9 cellular contexts compared by ENCODE assay signal in the genomic region with DNA sequence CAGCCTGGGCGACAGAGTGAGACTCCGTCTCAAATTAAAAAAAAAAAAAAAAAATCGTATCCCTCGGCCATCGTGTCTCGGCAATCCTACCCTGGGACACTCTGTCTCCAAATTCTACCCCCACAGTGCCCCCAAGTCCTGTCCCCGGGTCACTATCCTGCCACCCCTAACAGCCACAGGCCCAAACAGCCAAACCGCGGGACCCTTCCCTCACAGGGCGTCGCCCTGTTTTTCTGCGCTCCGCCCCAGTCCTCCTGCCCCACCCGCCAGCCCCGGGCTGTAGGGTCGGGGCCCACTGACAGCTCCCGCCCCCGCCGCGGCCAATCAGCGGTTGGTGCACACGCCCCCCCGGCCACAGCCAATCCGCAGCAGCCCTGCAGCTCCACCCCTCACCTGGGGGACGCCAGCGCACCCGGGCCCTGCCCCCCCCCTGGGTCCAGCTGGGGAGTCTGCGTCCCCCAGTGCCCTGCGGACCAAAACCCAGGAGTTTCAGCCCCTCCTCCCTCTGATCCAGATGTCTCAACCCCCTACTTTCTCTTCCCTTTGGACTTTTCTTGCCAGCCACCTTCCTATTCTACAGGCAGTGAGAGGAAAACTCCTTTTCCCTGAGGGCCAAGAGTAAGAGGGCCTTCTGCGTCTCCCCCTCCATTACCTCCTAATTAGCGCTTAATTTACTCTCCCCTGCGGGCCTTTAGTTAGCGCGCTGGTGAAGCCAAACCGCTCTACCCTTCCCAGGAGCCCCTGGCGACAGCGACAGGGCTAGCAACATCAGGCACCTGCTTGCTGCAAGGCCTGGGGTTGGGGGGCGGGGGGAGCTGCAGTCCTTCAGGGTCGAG. TPM values are rescaled to one million over a fixed set of nuclear protein-coding genes. Genes with fewer than 3 reads are reported as not detected.
DNase-seq lines count a peak whose midpoint lies in the region; ATAC-seq, FAIRE-seq and TF ChIP-seq lines count a peak whose summit lies in the region.
"Had no signal": no experiment of that assay in that cellular context is flagged by ENCODE, and none has a peak within 500 bp of the region (broad histone marks: within the 10 kb centered on the region; RNA-seq: fewer than 3 reads in every experiment).

No MANE protein-coding gene starts in this region.

- H4K20me1 ChIP-seq in endothelial cell of umbilical vein (replicated peaks; ENCODE audit: control insufficient read depth, extremely low read depth, insufficient read depth, low read length), result no peaks in the 10 kb centered on the region

- H3K4me3 ChIP-seq in endothelial cell of umbilical vein (replicated peaks in 1 of 3; ENCODE audit: insufficient read depth in 1 of 3, low read depth in 1 of 3, low read length in 3 of 3), result peak overlapping the region; percentile 12 to 29 (median 20)

- H3K4me2 ChIP-seq in endothelial cell of umbilical vein (ENCODE audit: insufficient read depth, low read length), result peak overlapping the region; percentile 40

- no peaks in the 10 kb centered on the region for H3K9me1 ChIP-seq in endothelial cell of umbilical vein (replicated peaks; ENCODE audit: control insufficient read depth, extremely low read depth, insufficient read depth, low read length)

- ATAC-seq in HG02970 (IDR thresholded peaks at IDR 0.05; ENCODE audit: low FRiP score, unreplicated experiment), result peak; percentile 41
- ATAC-seq in GM19324 (IDR thresholded peaks at IDR 0.05; ENCODE audit: low FRiP score, unreplicated experiment), result no peak

- BruUV-seq in endothelial cell of umbilical vein (replicated peaks; lab: Mats Ljungman, UMichigan), result no TSS peak

- peaks cover 13% of the 10 kb centered on the region for H3K4me1 ChIP-seq in endothelial cell of umbilical vein (ENCODE audit: control insufficient read depth, extremely low read depth, insufficient read depth, low read length)

- H3K9ac ChIP-seq in endothelial cell of umbilical vein (replicated peaks; ENCODE audit: extremely low read depth, insufficient read depth, low read length), result no peak overlapping the region

- H3K27ac ChIP-seq in endothelial cell of umbilical vein (ENCODE audit: insufficient read depth, low read depth, low read length), result no peak overlapping the region

- DNase-seq in G401 (ENCODE audit: low spot score) (peak; percentile 81), NCI-H526 treated with DMSO at 0.1 percent for 48 hours (lab: John Stamatoyannopoulos, UW) (peak; percentile 59), endothelial cell of umbilical vein (ENCODE audit: low read depth, low spot score) (peak; percentile 72), mesenteric fat pad (ENCODE audit: low spot score) (peak; percentile 94)
- DNase-seq in activated CD8-positive, alpha-beta memory T cell treated with anti-CD3 and anti-CD28 coated beads, Interleukin-2, amount 50 U/mL, for 4 hours, result peak; percentile 66
- peak; percentile 41 for DNase-seq in stimulated activated CD8-positive, alpha-beta memory T cell treated with anti-CD3 and anti-CD28 coated beads, Interleukin-7, amount 100 ng/mL, for 24 hours (ENCODE audit: low read depth)

- peak; percentile 64 for FAIRE-seq in endothelial cell of umbilical vein (lab: Jason Lieb, UNC)

- CTCF ChIA-PET in endothelial cell of umbilical vein (lab: Charles Lee), result interaction anchor here (0.7 to 3.1 kb wide), 8 partner anchors 9 to 158 kb away, joined by 3 to 21 read pairs (median 6); partner anchors contain the start of gene HSD17B14

- no peaks in the 10 kb centered on the region for H3K36me3 ChIP-seq in endothelial cell of umbilical vein (ENCODE audit: control insufficient read depth in 2 of 2, extremely low read depth in 1 of 2, insufficient read depth in 2 of 2, low read length in 2 of 2)

- H2AFZ ChIP-seq in endothelial cell of umbilical vein (ENCODE audit: low read depth, low read length), result peak overlapping the region; percentile 72

- H3K79me2 ChIP-seq in endothelial cell of umbilical vein (ENCODE audit: control insufficient read depth, insufficient read depth, low read length), result no peaks in the 10 kb centered on the region

- no peaks in the 10 kb centered on the region for H3K27me3 ChIP-seq in endothelial cell of umbilical vein (ENCODE audit: control insufficient read depth in 2 of 2, insufficient read depth in 2 of 2, low read length in 2 of 2)

- dilution Hi-C loops in endothelial cell of umbilical vein (cut with MboI; ENCODE audit: extremely low pct_ligation_motif_present, low sequenced_read_pairs), result no loop called here

- in situ Hi-C loops in G401 (cut with HindIII; ENCODE audit: low sequenced_read_pairs), result no loop called here

- POLR2A ChIA-PET in endothelial cell of umbilical vein (lab: Charles Lee), result interaction anchor here (0.6 to 0.7 kb wide), 2 partner anchors 25 to 166 kb away, joined by 3 read pairs; partner anchors contain the start of gene CA11

- H3K9me3 ChIP-seq in endothelial cell of umbilical vein (replicated peaks; ENCODE audit: control insufficient read depth, insufficient read depth, low read length), result no peaks in the 10 kb centered on the region

- intact Hi-C loops in endothelial cell of umbilical vein (cut with micrococcal nuclease), result loop anchor here (2.0 kb wide), 1 partner anchor 72 kb away; the partner anchor contains the start of gene RASIP1

- peak; percentile 49 for TF ChIP-seq POLR2A in endothelial cell of umbilical vein (IDR thresholded peaks at IDR 0.05; ENCODE audit: low read depth, low read length)

- TF ChIP-seq CTCF in endothelial cell of umbilical vein (IDR thresholded peaks at IDR 0.05; ENCODE audit: extremely low read depth in 1 of 2, insufficient read depth in 1 of 2, low read depth in 1 of 2, low read length in 2 of 2), result no peak

TF ChIP-seq in endothelial cell of umbilical vein, 7 proteins besides CTCF, POLR2A, EP300 and RAD21:
- peak; percentile 23 for TF ChIP-seq POLR2AphosphoS5 (IDR thresholded peaks at IDR 0.05; ENCODE audit: insufficient read depth, low read depth, low read length)
- TF ChIP-seq, protein P1, sequence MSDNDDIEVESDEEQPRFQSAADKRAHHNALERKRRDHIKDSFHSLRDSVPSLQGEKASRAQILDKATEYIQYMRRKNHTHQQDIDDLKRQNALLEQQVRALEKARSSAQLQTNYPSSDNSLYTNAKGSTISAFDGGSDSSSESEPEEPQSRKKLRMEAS (IDR thresholded peaks at IDR 0.05; ENCODE audit: insufficient read depth, insufficient read length), result no peak

RNA-seq across cellular contexts. Expression of gene BCAT2, which starts 1.5 kb away (rescaled TPM):
- 43.4 and 44.1 TPM in 2 replicates for total RNA-seq in G401 (2014; rRNA removed; shearing (Covaris generic))
- total RNA-seq in endothelial cell of umbilical vein (53.9 and 62.5 TPM in 2 replicates), mesenteric fat pad (20.3 TPM)
- 62.0 and 74.7 TPM in 2 replicates for polyA plus RNA-seq in endothelial cell of umbilical vein
- polyA plus RNA-seq in endothelial cell of umbilical vein (2011; cell fraction: cytosol; rRNA removed), result 43.5 and 53.8 TPM in 2 replicates
- 81.1 and 103 TPM in 2 replicates for polyA plus RNA-seq in endothelial cell of umbilical vein (2011; cell fraction: nucleus; rRNA removed)
- polyA plus RNA-seq in endothelial cell of umbilical vein (2012), result 50.2 and 59.0 TPM in 2 replicates
- 28.4 and 49.8 TPM in 2 replicates for polyA minus RNA-seq in endothelial cell of umbilical vein
- polyA minus RNA-seq in endothelial cell of umbilical vein (2011; cell fraction: cytosol; rRNA and poly(A)+ RNA removed), result 41.7 TPM
- polyA minus RNA-seq in endothelial cell of umbilical vein (2011; cell fraction: nucleus; rRNA and poly(A)+ RNA removed), result 27.3 and 44.2 TPM in 2 replicates

RNA-seq across cellular contexts. Expression of gene HSD17B14, which starts 24.0 kb away (rescaled TPM):
- 62.8 and 69.0 TPM in 2 replicates for total RNA-seq in G401 (2014; rRNA removed; shearing (Covaris generic))
- 20.9 and 21.5 TPM in 2 replicates for total RNA-seq in endothelial cell of umbilical vein
- polyA plus RNA-seq in endothelial cell of umbilical vein, result 44.5 and 46.3 TPM in 2 replicates
- 15.0 and 24.3 TPM in 2 replicates for polyA plus RNA-seq in endothelial cell of umbilical vein (2011; cell fraction: cytosol; rRNA removed)
- 39.2 and 43.9 TPM in 2 replicates for polyA plus RNA-seq in endothelial cell of umbilical vein (2011; cell fraction: nucleus; rRNA removed)
- 17.7 and 28.1 TPM in 2 replicates for polyA plus RNA-seq in endothelial cell of umbilical vein (2012)
- 9.4 and 9.6 TPM in 2 replicates for polyA minus RNA-seq in endothelial cell of umbilical vein
- polyA minus RNA-seq in endothelial cell of umbilical vein (2011; cell fraction: cytosol; rRNA and poly(A)+ RNA removed), result not detected
- polyA minus RNA-seq in endothelial cell of umbilical vein (2011; cell fraction: nucleus; rRNA and poly(A)+ RNA removed), result 8.8 and 18.9 TPM in 2 replicates
- total RNA-seq in mesenteric fat pad, result 9.4 TPM

RNA-seq across cellular contexts. Expression of gene PLEKHA4, which starts 56.1 kb away (rescaled TPM):
- 12.4 and 20.4 TPM in 2 replicates for total RNA-seq in G401 (2014; rRNA removed; shearing (Covaris generic))
- total RNA-seq in endothelial cell of umbilical vein, result 4.9 and 10.1 TPM in 2 replicates
- polyA plus RNA-seq in endothelial cell of umbilical vein, result 3.9 and 4.5 TPM in 2 replicates
- 2.2 and 3.6 TPM in 2 replicates for polyA plus RNA-seq in endothelial cell of umbilical vein (2011; cell fraction: cytosol; rRNA removed)
- 5.3 and 6.6 TPM in 2 replicates for polyA plus RNA-seq in endothelial cell of umbilical vein (2011; cell fraction: nucleus; rRNA removed)
- 3.1 and 6.5 TPM in 2 replicates for polyA plus RNA-seq in endothelial cell of umbilical vein (2012)
- 4.5 and 4.6 TPM in 2 replicates for polyA minus RNA-seq in endothelial cell of umbilical vein
- not detected for polyA minus RNA-seq in endothelial cell of umbilical vein (2011; cell fraction: cytosol; rRNA and poly(A)+ RNA removed)
- polyA minus RNA-seq in endothelial cell of umbilical vein (2011; cell fraction: nucleus; rRNA and poly(A)+ RNA removed), result 2.7 and 2.9 TPM in 2 replicates
- 44.9 TPM for total RNA-seq in mesenteric fat pad

RNA-seq across cellular contexts. Expression of gene FGF21, which starts 57.0 kb away (rescaled TPM):
- total RNA-seq in G401 (2014; rRNA removed; shearing (Covaris generic)), result not detected in 2 replicates
- total RNA-seq in endothelial cell of umbilical vein, result not detected in 2 replicates
- not detected in 2 replicates for polyA plus RNA-seq in endothelial cell of umbilical vein
- polyA plus RNA-seq in endothelial cell of umbilical vein (2011; cell fraction: cytosol; rRNA removed), result not detected in 2 replicates
- not detected in 2 replicates for polyA plus RNA-seq in endothelial cell of umbilical vein (2011; cell fraction: nucleus; rRNA removed)
- polyA plus RNA-seq in endothelial cell of umbilical vein (2012), result not detected in 2 replicates
- not detected in 2 replicates for polyA minus RNA-seq in endothelial cell of umbilical vein
- polyA minus RNA-seq in endothelial cell of umbilical vein (2011; cell fraction: cytosol; rRNA and poly(A)+ RNA removed), result 1.1 TPM
- polyA minus RNA-seq in endothelial cell of umbilical vein (2011; cell fraction: nucleus; rRNA and poly(A)+ RNA removed), result not detected in 2 replicates
- total RNA-seq in mesenteric fat pad, result not detected
- total RNA-seq: activated naive CD4-positive, alpha-beta T cell treated with anti-CD3 and anti-CD28 coated beads, Interleukin-2, amount 50 U/mL, for 72 hours had no signal

RNA-seq across cellular contexts. Expression of gene FUT1, which starts 59.9 kb away (rescaled TPM):
- not detected in 2 replicates for total RNA-seq in G401 (2014; rRNA removed; shearing (Covaris generic))
- total RNA-seq in endothelial cell of umbilical vein (4.8 and 5.2 TPM in 2 replicates), mesenteric fat pad (5.7 TPM)
- 1.9 and 2.6 TPM in 2 replicates for polyA plus RNA-seq in endothelial cell of umbilical vein
- polyA plus RNA-seq in endothelial cell of umbilical vein (2011; cell fraction: cytosol; rRNA removed), result 1.3 and 1.7 TPM in 2 replicates
- 1.5 and 1.8 TPM in 2 replicates for polyA plus RNA-seq in endothelial cell of umbilical vein (2011; cell fraction: nucleus; rRNA removed)
- polyA plus RNA-seq in endothelial cell of umbilical vein (2012), result 1.3 and 1.5 TPM in 2 replicates
- 2.8 and 3.4 TPM in 2 replicates for polyA minus RNA-seq in endothelial cell of umbilical vein
- 2.6 TPM for polyA minus RNA-seq in endothelial cell of umbilical vein (2011; cell fraction: cytosol; rRNA and poly(A)+ RNA removed)
- polyA minus RNA-seq in endothelial cell of umbilical vein (2011; cell fraction: nucleus; rRNA and poly(A)+ RNA removed), result 1.0 and 1.3 TPM in 2 replicates

Comparison
In these comparisons a context has a peak if more than half of its experiments do, and no peak if none do; other contexts are left out.
1. DNase-seq: peak in every context shown above with its lines; median percentile 94 in mesenteric fat pad; 81 in G401; 72 in endothelial cell of umbilical vein; 66 in activated CD8-positive, alpha-beta memory T cell treated with anti-CD3 and anti-CD28 coated beads, Interleukin-2, amount 50 U/mL, for 4 hours; 59 in NCI-H526 treated with DMSO at 0.1 percent for 48 hours; 41 in stimulated activated CD8-positive, alpha-beta memory T cell treated with anti-CD3 and anti-CD28 coated beads, Interleukin-7, amount 100 ng/mL, for 24 hours.